ENCODE assay signal across 1 cellular context in genomic region chr1:53325326-53326087, GRCh38.
TF ChIP-seq lines count a peak whose summit lies in the region.

No MANE protein-coding gene starts in this region.

TF ChIP-seq in endothelial cell of umbilical vein, 7 proteins besides CTCF, POLR2A, EP300 and RAD21:
- TF ChIP-seq MYC (IDR thresholded peaks at IDR 0.05; ENCODE audit: low read depth, low read length) (no peak), EZH2 (IDR thresholded peaks at IDR 0.05; ENCODE audit: borderline replicate concordance, low read depth, low read length, severe bottlenecking) (no peak), GATA2 (IDR thresholded peaks at IDR 0.05; ENCODE audit: insufficient read depth, insufficient read length, low read depth, low read length) (no peak), JUN (IDR thresholded peaks at IDR 0.05; ENCODE audit: borderline replicate concordance, insufficient read depth, insufficient read length, low read depth) (no peak), FOS (IDR thresholded peaks at IDR 0.05; ENCODE audit: borderline replicate concordance, insufficient read depth, low read length) (no peak), POLR2AphosphoS5 (IDR thresholded peaks at IDR 0.05; ENCODE audit: insufficient read depth, low read depth, low read length) (no peak)
- TF ChIP-seq, protein P1, sequence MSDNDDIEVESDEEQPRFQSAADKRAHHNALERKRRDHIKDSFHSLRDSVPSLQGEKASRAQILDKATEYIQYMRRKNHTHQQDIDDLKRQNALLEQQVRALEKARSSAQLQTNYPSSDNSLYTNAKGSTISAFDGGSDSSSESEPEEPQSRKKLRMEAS (IDR thresholded peaks at IDR 0.05; ENCODE audit: insufficient read depth, insufficient read length): no peak
